ENCODE assay signal across 1 cellular context in the genomic region with DNA sequence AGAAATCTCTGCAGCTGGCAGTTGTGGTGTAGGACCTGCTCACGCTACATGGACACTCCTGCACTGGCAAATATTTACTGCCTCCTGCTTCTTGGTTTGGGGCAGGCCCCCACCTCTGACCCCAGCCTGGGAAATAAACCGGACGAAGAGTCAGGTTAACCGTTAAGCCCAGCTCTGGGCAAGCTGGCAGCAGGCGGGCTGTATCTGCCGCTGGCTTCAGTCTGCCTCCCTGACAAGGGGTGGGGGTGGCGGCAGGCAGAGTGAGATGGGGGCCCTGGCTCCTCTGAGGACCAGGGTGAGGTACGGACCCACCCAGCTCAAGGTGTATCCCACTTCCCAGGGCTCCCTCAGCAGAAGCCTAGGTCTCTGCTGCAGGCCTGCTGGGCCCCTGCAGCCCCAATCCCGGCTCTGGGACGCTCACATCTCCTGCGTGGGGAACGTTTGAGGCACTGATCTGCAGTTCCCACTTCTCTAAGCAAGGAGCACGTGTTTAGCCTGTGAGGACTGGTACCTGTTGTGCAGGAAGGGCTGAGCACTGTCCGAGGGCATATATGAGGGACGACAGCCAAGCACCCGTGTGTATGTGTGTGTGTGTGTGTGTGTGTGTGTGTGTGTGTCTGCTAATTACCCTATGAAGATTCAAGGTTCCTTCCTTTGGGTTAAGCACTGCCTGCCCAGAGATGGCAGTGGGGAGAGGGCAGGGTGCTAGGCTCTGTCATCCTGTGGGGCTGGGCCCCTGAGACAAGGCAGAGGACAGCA.
TF ChIP-seq lines count a peak whose summit lies in the region.

No MANE protein-coding gene starts in this region.

TF ChIP-seq in HepG2, 621 proteins besides CTCF, POLR2A, EP300 and RAD21 (continued from another document and continues in another):
- 0 out of 2 replicates have a peak, but pooled peaks have one; percentile 22 for TF ChIP-seq ZNF274 (CRISPR knock-in tag; IDR thresholded peaks at IDR 0.05)
- TF ChIP-seq FOXA1 (IDR thresholded peaks at IDR 0.05) = no peak
- 0 out of 2 replicates have a peak, but pooled peaks have one; percentile 7 for TF ChIP-seq FOXA1 (CRISPR knock-in tag; IDR thresholded peaks at IDR 0.05)
- TF ChIP-seq ZNF20 (CRISPR knock-in tag; IDR thresholded peaks at IDR 0.05) = no peak
- no peak; the same call in 1 of the 2 replicates for TF ChIP-seq MYNN (CRISPR knock-in tag; IDR thresholded peaks at IDR 0.05; ENCODE audit: low read depth)
- TF ChIP-seq ZNF343 (CRISPR knock-in tag; IDR thresholded peaks at IDR 0.05) = no peak
- TF ChIP-seq, protein P1, sequence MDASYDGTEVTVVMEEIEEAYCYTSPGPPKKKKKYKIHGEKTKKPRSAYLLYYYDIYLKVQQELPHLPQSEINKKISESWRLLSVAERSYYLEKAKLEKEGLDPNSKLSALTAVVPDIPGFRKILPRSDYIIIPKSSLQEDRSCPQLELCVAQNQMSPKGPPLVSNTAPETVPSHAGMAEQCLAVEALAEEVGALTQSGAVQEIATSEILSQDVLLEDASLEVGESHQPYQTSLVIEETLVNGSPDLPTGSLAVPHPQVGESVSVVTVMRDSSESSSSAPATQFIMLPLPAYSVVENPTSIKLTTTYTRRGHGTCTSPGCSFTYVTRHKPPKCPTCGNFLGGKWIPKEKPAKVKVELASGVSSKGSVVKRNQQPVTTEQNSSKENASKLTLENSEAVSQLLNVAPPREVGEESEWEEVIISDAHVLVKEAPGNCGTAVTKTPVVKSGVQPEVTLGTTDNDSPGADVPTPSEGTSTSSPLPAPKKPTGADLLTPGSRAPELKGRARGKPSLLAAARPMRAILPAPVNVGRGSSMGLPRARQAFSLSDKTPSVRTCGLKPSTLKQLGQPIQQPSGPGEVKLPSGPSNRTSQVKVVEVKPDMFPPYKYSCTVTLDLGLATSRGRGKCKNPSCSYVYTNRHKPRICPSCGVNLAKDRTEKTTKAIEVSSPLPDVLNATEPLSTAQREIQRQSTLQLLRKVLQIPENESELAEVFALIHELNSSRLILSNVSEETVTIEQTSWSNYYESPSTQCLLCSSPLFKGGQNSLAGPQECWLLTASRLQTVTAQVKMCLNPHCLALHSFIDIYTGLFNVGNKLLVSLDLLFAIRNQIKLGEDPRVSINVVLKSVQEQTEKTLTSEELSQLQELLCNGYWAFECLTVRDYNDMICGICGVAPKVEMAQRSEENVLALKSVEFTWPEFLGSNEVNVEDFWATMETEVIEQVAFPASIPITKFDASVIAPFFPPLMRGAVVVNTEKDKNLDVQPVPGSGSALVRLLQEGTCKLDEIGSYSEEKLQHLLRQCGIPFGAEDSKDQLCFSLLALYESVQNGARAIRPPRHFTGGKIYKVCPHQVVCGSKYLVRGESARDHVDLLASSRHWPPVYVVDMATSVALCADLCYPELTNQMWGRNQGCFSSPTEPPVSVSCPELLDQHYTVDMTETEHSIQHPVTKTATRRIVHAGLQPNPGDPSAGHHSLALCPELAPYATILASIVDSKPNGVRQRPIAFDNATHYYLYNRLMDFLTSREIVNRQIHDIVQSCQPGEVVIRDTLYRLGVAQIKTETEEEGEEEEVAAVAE (CRISPR knock-in tag; IDR thresholded peaks at IDR 0.05; ENCODE audit: borderline replicate concordance) = peak; percentile 12; the same call in 1 of the 2 replicates
- TF ChIP-seq NFKBIZ (CRISPR knock-in tag; IDR thresholded peaks at IDR 0.05) = no peak
- TF ChIP-seq, protein P2, sequence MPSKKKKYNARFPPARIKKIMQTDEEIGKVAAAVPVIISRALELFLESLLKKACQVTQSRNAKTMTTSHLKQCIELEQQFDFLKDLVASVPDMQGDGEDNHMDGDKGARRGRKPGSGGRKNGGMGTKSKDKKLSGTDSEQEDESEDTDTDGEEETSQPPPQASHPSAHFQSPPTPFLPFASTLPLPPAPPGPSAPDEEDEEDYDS (CRISPR knock-in tag; IDR thresholded peaks at IDR 0.05) = peak; percentile 72
- no peak for TF ChIP-seq CERS6 (CRISPR knock-in tag; IDR thresholded peaks at IDR 0.05)
- no peak for TF ChIP-seq TCF12 (IDR thresholded peaks at IDR 0.05)
- TF ChIP-seq TCF12 (CRISPR knock-in tag; IDR thresholded peaks at IDR 0.05) = no peak
- TF ChIP-seq ZFP41 (CRISPR knock-in tag; IDR thresholded peaks at IDR 0.05; ENCODE audit: borderline replicate concordance) = no peak
- TF ChIP-seq ZNF788 (CRISPR knock-in tag; IDR thresholded peaks at IDR 0.05; ENCODE audit: borderline replicate concordance) = peak; percentile 70; the same call in 1 of the 2 replicates
- TF ChIP-seq ZSCAN25 (CRISPR knock-in tag; IDR thresholded peaks at IDR 0.05) = no peak; the same call in 1 of the 2 replicates
- TF ChIP-seq, protein P3, sequence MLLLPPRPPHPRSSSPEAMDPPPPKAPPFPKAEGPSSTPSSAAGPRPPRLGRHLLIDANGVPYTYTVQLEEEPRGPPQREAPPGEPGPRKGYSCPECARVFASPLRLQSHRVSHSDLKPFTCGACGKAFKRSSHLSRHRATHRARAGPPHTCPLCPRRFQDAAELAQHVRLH (CRISPR knock-in tag; IDR thresholded peaks at IDR 0.05; ENCODE audit: borderline replicate concordance, low read depth) = 0 out of 2 replicates have a peak, but pooled peaks have one; percentile 57
- TF ChIP-seq, protein P4, sequence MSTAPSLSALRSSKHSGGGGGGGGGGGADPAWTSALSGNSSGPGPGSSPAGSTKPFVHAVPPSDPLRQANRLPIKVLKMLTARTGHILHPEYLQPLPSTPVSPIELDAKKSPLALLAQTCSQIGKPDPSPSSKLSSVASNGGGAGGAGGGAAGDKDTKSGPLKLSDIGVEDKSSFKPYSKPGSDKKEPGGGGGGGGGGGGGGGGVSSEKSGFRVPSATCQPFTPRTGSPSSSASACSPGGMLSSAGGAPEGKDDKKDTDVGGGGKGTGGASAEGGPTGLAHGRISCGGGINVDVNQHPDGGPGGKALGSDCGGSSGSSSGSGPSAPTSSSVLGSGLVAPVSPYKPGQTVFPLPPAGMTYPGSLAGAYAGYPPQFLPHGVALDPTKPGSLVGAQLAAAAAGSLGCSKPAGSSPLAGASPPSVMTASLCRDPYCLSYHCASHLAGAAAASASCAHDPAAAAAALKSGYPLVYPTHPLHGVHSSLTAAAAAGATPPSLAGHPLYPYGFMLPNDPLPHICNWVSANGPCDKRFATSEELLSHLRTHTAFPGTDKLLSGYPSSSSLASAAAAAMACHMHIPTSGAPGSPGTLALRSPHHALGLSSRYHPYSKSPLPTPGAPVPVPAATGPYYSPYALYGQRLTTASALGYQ (CRISPR knock-in tag; IDR thresholded peaks at IDR 0.05) = peak; percentile 65; the same call in 1 of the 2 replicates
- TF ChIP-seq HNF4A (CRISPR knock-in tag; IDR thresholded peaks at IDR 0.05) = peak; percentile 63
- no peak for TF ChIP-seq MZF1 (CRISPR knock-in tag; IDR thresholded peaks at IDR 0.05; ENCODE audit: borderline replicate concordance)
- peak; percentile 60; the same call in 1 of the 2 replicates for TF ChIP-seq ZSCAN20 (CRISPR knock-in tag; IDR thresholded peaks at IDR 0.05; ENCODE audit: borderline replicate concordance)
- peak; percentile 59; the same call in 1 of the 2 replicates for TF ChIP-seq HOXD1 (CRISPR knock-in tag; IDR thresholded peaks at IDR 0.05)
- TF ChIP-seq, protein P5, sequence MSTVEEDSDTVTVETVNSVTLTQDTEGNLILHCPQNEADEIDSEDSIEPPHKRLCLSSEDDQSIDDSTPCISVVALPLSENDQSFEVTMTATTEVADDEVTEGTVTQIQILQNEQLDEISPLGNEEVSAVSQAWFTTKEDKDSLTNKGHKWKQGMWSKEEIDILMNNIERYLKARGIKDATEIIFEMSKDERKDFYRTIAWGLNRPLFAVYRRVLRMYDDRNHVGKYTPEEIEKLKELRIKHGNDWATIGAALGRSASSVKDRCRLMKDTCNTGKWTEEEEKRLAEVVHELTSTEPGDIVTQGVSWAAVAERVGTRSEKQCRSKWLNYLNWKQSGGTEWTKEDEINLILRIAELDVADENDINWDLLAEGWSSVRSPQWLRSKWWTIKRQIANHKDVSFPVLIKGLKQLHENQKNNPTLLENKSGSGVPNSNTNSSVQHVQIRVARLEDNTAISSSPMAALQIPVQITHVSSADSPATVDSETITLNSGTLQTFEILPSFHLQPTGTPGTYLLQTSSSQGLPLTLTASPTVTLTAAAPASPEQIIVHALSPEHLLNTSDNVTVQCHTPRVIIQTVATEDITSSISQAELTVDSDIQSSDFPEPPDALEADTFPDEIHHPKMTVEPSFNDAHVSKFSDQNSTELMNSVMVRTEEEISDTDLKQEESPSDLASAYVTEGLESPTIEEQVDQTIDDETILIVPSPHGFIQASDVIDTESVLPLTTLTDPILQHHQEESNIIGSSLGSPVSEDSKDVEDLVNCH (CRISPR knock-in tag; IDR thresholded peaks at IDR 0.05) = no peak
- TF ChIP-seq, protein P6, sequence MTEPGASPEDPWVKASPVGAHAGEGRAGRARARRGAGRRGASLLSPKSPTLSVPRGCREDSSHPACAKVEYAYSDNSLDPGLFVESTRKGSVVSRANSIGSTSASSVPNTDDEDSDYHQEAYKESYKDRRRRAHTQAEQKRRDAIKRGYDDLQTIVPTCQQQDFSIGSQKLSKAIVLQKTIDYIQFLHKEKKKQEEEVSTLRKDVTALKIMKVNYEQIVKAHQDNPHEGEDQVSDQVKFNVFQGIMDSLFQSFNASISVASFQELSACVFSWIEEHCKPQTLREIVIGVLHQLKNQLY (CRISPR knock-in tag; IDR thresholded peaks at IDR 0.05) = 0 out of 2 replicates have a peak, but pooled peaks have one; percentile 17
- no peak for TF ChIP-seq NFE2 (CRISPR knock-in tag; IDR thresholded peaks at IDR 0.05)
- 0 out of 2 replicates have a peak, but pooled peaks have one; percentile 19 for TF ChIP-seq ZNF431 (CRISPR knock-in tag; IDR thresholded peaks at IDR 0.05; ENCODE audit: borderline replicate concordance, low read depth)
- TF ChIP-seq HNF1A (IDR thresholded peaks at IDR 0.05; ENCODE audit: low read depth) = peak; percentile 66; the same call in 1 of the 2 replicates
- TF ChIP-seq HNF1A (CRISPR knock-in tag; IDR thresholded peaks at IDR 0.05; ENCODE audit: borderline replicate concordance) = no peak
- 0 out of 2 replicates have a peak, but pooled peaks have one; percentile 47 for TF ChIP-seq ZNF451 (CRISPR knock-in tag; IDR thresholded peaks at IDR 0.05)
- peak; percentile 50 for TF ChIP-seq SALL1 (CRISPR knock-in tag; IDR thresholded peaks at IDR 0.05)
- no peak for TF ChIP-seq ZNF264 (CRISPR knock-in tag; IDR thresholded peaks at IDR 0.05)
- TF ChIP-seq TEAD3 (CRISPR knock-in tag; optimal IDR thresholded peaks at IDR 0.05; ENCODE audit: borderline replicate concordance) = peak; percentile 50
- TF ChIP-seq, protein P7, sequence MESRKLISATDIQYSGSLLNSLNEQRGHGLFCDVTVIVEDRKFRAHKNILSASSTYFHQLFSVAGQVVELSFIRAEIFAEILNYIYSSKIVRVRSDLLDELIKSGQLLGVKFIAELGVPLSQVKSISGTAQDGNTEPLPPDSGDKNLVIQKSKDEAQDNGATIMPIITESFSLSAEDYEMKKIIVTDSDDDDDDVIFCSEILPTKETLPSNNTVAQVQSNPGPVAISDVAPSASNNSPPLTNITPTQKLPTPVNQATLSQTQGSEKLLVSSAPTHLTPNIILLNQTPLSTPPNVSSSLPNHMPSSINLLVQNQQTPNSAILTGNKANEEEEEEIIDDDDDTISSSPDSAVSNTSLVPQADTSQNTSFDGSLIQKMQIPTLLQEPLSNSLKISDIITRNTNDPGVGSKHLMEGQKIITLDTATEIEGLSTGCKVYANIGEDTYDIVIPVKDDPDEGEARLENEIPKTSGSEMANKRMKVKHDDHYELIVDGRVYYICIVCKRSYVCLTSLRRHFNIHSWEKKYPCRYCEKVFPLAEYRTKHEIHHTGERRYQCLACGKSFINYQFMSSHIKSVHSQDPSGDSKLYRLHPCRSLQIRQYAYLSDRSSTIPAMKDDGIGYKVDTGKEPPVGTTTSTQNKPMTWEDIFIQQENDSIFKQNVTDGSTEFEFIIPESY (CRISPR knock-in tag; IDR thresholded peaks at IDR 0.05) = no peak
- TF ChIP-seq MYC (CRISPR knock-in tag; IDR thresholded peaks at IDR 0.05; ENCODE audit: borderline replicate concordance) = peak; percentile 61
